ENCODE assay signal across 8 cellular contexts in the genomic region with DNA sequence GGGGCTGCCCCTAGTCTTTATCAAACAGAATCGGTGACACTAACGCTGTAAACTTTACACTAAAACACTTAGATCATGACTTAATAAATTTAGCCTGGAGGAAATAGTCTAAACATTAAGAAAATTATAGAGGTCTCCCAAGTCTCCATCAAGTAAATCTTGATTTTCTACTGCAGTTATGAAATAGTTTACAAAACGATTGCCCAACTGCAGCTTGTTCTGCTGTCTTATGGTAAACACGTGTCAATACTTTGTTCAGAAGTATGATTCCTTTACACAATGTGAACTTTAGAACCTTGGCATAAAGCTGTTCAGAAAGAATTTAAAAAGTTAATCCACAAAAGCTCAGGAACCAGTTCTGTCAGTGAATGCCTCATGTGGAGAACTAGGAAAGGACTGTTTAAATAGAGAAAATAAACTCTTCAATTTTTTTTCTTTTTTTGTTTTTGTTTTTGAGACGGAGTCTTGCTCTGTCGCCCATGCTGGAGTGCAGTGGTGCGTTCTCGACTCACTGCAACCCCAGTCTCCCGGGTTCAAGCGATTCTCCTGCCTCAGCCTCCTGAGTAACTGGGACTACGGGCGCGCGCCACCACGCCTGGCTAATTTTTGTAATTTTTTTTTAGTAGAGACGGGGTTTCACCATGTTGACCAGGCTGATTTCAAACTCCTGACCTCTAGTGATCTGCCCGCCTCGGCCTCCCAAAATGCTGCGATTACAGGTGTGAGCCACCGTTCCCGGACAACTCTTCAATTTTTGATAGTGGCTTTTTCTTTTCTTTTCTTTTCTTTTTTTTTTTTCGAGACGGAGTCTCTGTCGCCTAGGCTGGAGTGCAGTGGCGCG. TPM values are rescaled to one million over a fixed set of nuclear protein-coding genes. Genes with fewer than 3 reads are reported as not detected.
DNase-seq lines count a peak whose midpoint lies in the region; ATAC-seq and TF ChIP-seq lines count a peak whose summit lies in the region.

No MANE protein-coding gene starts in this region.

- DNase-seq in CD4-positive, CD25-positive, alpha-beta regulatory T cell = no peak
- peak; percentile 33 for DNase-seq in LoVo (ENCODE audit: low spot score)
- no peak for DNase-seq in chondrocyte (ENCODE audit: low spot score)
- no peak for DNase-seq in NCI-H1417 treated with DMSO at 0.1 percent for 48 hours (lab: John Stamatoyannopoulos, UW)
- DNase-seq in NCI-H1105 treated with DMSO at 0.1 percent for 48 hours (lab: John Stamatoyannopoulos, UW) = no peak
- DNase-seq in midbrain (lab: John Stamatoyannopoulos, UW) = no peak

- peak overlapping the region; percentile 85 for H3K27ac ChIP-seq in CD4-positive, CD25-positive, alpha-beta regulatory T cell (ENCODE audit: insufficient read depth, low read length, poor library complexity, severe bottlenecking)
- peak overlapping the region; percentile 98 for H3K27ac ChIP-seq in mucosa of rectum (ENCODE audit: low read depth in 2 of 2, low read length in 2 of 2)

- peak overlapping the region; percentile 86 to 94 (median 93) for H3K27ac Mint-ChIP-seq in CD4-positive, CD25-positive, alpha-beta regulatory T cell
- peak overlapping the region; percentile 91 for H3K27ac Mint-ChIP-seq in chondrocyte (ENCODE audit: unreplicated experiment)

- H3K9me3 Mint-ChIP-seq in CD4-positive, CD25-positive, alpha-beta regulatory T cell = peaks cover 0 to 1% (median 0%) of the 10 kb centered on the region in 7 donors
- no peaks in the 10 kb centered on the region for H3K9me3 Mint-ChIP-seq in chondrocyte (ENCODE audit: low read depth)

- peak overlapping the region; percentile 97 for H3K4me3 ChIP-seq in CD4-positive, CD25-positive, alpha-beta regulatory T cell (ENCODE audit: low read depth, low read length)
- H3K4me3 ChIP-seq in mucosa of rectum (ENCODE audit: low read length in 2 of 2) = peak overlapping the region; percentile 88 to 97

- peak overlapping the region; percentile 95 to 97 for H3K9ac ChIP-seq in mucosa of rectum (ENCODE audit: low read depth in 1 of 2, low read length in 2 of 2)

- peak overlapping the region; percentile 92 to 98 (median 94) for H3K4me3 Mint-ChIP-seq in CD4-positive, CD25-positive, alpha-beta regulatory T cell
- peak overlapping the region; percentile 83 for H3K4me3 Mint-ChIP-seq in chondrocyte (ENCODE audit: unreplicated experiment)

- H3K27me3 ChIP-seq in CD4-positive, CD25-positive, alpha-beta regulatory T cell (ENCODE audit: control insufficient read depth, insufficient read depth, low read length) = no peaks in the 10 kb centered on the region
- no peaks in the 10 kb centered on the region for H3K27me3 ChIP-seq in mucosa of rectum (ENCODE audit: control insufficient read depth in 2 of 2, insufficient read depth in 2 of 2, low read length in 2 of 2)

- peaks cover 62% of the 10 kb centered on the region for H3K4me1 ChIP-seq in CD4-positive, CD25-positive, alpha-beta regulatory T cell (ENCODE audit: control insufficient read depth, insufficient read depth, low read length, poor library complexity, severe bottlenecking)
- H3K4me1 ChIP-seq in mucosa of rectum (ENCODE audit: control insufficient read depth in 2 of 2, insufficient read depth in 2 of 2, low read length in 2 of 2) = peaks cover 26 to 27% of the 10 kb centered on the region in 2 donors

- TF ChIP-seq CTCF in chondrocyte (IDR thresholded peaks at IDR 0.05) = peak; percentile 23

- H3K27me3 Mint-ChIP-seq in CD4-positive, CD25-positive, alpha-beta regulatory T cell = no peaks in the 10 kb centered on the region
- H3K27me3 Mint-ChIP-seq in chondrocyte (ENCODE audit: low read depth) = no peaks in the 10 kb centered on the region

- no peaks in the 10 kb centered on the region for H3K9me3 ChIP-seq in CD4-positive, CD25-positive, alpha-beta regulatory T cell (ENCODE audit: control insufficient read depth in 2 of 2, low read length in 2 of 2)
- H3K9me3 ChIP-seq in mucosa of rectum (ENCODE audit: control insufficient read depth in 2 of 2, low read length in 2 of 2) = no peaks in the 10 kb centered on the region

- H3K4me1 Mint-ChIP-seq in CD4-positive, CD25-positive, alpha-beta regulatory T cell = peaks cover 34 to 65% (median 47%) of the 10 kb centered on the region in 4 donors
- peaks cover 48% of the 10 kb centered on the region for H3K4me1 Mint-ChIP-seq in chondrocyte (ENCODE audit: low read depth)

- no peaks in the 10 kb centered on the region for H3K36me3 Mint-ChIP-seq in CD4-positive, CD25-positive, alpha-beta regulatory T cell
- H3K36me3 Mint-ChIP-seq in chondrocyte (ENCODE audit: low read depth) = no peaks in the 10 kb centered on the region

- peaks cover 4% of the 10 kb centered on the region for H3K36me3 ChIP-seq in CD4-positive, CD25-positive, alpha-beta regulatory T cell (ENCODE audit: control insufficient read depth, insufficient read depth, low read length)
- no peaks in the 10 kb centered on the region for H3K36me3 ChIP-seq in mucosa of rectum (ENCODE audit: control insufficient read depth in 2 of 2, insufficient read depth in 2 of 2, low read length in 2 of 2)

- ATAC-seq in CD4-positive, CD25-positive, alpha-beta regulatory T cell (ENCODE audit: low read depth in 2 of 2) = no peak
- ATAC-seq in GM21825 (IDR thresholded peaks at IDR 0.05; ENCODE audit: unreplicated experiment) = no peak

RNA-seq across cellular contexts. Expression of a gene that starts 1.6 kb away (rescaled TPM):
- 61.2 TPM for total RNA-seq in CD4-positive, CD25-positive, alpha-beta regulatory T cell
- polyA plus RNA-seq in CD4-positive, CD25-positive, alpha-beta regulatory T cell = 1 to 10 TPM; 3.2 to 7.7 (median 5.5) TPM
- total RNA-seq in chondrocyte = 17.5 to 23.2 TPM (median 20.0 TPM) in 3 replicates

RNA-seq across cellular contexts. Expression of a gene that starts 34.1 kb away (rescaled TPM):
- total RNA-seq in CD4-positive, CD25-positive, alpha-beta regulatory T cell = 8.9 TPM
- polyA plus RNA-seq in CD4-positive, CD25-positive, alpha-beta regulatory T cell = 10 to 100 TPM in 3 of 4 donors, 1 to 10 TPM in 1; 9.1 to 12.7 (median 11.6) TPM
- total RNA-seq in chondrocyte = 0.68 to 1.1 TPM (median 0.82 TPM) in 3 replicates
